ENCODE assay signal across 1 cellular context in the genomic region with DNA sequence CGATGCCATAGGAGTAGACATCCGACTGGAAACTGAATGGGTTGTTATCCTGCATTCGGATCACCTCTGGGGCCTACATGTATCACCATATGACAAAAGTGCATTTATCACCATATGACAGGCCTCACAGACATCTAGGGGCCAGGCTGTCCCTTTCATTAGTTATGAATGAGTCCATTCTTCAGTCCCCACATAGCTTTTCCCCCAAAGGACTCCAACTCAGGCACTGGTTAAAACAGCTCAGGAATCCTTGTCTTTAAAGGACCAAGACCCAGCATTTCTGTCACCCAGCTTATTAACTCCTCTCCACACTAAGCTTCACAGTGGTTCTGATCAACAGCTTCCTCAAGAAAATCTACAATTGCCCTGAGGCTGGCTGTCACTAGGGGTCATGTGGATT.
TF ChIP-seq lines count a peak whose summit lies in the region.

No MANE protein-coding gene starts in this region.

TF ChIP-seq in K562, 482 proteins besides CTCF, POLR2A, EP300 and RAD21:
- no peak for TF ChIP-seq RFX5 (IDR thresholded peaks at IDR 0.05; ENCODE audit: low read depth, low read length)
- TF ChIP-seq GTF2E2 (tag; IDR thresholded peaks at IDR 0.05) = no peak
- TF ChIP-seq, protein P1, sequence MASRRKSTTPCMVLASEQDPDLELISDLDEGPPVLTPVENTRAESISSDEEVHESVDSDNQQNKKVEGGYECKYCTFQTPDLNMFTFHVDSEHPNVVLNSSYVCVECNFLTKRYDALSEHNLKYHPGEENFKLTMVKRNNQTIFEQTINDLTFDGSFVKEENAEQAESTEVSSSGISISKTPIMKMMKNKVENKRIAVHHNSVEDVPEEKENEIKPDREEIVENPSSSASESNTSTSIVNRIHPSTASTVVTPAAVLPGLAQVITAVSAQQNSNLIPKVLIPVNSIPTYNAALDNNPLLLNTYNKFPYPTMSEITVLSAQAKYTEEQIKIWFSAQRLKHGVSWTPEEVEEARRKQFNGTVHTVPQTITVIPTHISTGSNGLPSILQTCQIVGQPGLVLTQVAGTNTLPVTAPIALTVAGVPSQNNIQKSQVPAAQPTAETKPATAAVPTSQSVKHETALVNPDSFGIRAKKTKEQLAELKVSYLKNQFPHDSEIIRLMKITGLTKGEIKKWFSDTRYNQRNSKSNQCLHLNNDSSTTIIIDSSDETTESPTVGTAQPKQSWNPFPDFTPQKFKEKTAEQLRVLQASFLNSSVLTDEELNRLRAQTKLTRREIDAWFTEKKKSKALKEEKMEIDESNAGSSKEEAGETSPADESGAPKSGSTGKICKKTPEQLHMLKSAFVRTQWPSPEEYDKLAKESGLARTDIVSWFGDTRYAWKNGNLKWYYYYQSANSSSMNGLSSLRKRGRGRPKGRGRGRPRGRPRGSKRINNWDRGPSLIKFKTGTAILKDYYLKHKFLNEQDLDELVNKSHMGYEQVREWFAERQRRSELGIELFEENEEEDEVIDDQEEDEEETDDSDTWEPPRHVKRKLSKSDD (conservative IDR thresholded peaks at IDR 0.05; ENCODE audit: low read length) = no peak
- TF ChIP-seq, protein P2, sequence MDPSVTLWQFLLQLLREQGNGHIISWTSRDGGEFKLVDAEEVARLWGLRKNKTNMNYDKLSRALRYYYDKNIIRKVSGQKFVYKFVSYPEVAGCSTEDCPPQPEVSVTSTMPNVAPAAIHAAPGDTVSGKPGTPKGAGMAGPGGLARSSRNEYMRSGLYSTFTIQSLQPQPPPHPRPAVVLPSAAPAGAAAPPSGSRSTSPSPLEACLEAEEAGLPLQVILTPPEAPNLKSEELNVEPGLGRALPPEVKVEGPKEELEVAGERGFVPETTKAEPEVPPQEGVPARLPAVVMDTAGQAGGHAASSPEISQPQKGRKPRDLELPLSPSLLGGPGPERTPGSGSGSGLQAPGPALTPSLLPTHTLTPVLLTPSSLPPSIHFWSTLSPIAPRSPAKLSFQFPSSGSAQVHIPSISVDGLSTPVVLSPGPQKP (CRISPR knock-in tag; IDR thresholded peaks at IDR 0.05) = no peak
- no peak for TF ChIP-seq RBM14 (IDR thresholded peaks at IDR 0.05; ENCODE audit: borderline replicate concordance, insufficient read depth, low read depth, low read length)
- no peak for TF ChIP-seq CHD7 (IDR thresholded peaks at IDR 0.05; ENCODE audit: low read depth, low read length)
- TF ChIP-seq NFRKB (IDR thresholded peaks at IDR 0.05; ENCODE audit: low read depth) = no peak
- no peak for TF ChIP-seq MTA2 (IDR thresholded peaks at IDR 0.05; ENCODE audit: low read depth)
- TF ChIP-seq KLF6 (CRISPR knock-in tag; IDR thresholded peaks at IDR 0.05; ENCODE audit: borderline replicate concordance) = no peak
- TF ChIP-seq SETDB1 (IDR thresholded peaks at IDR 0.05; ENCODE audit: low read length) = no peak
- TF ChIP-seq, protein P3, sequence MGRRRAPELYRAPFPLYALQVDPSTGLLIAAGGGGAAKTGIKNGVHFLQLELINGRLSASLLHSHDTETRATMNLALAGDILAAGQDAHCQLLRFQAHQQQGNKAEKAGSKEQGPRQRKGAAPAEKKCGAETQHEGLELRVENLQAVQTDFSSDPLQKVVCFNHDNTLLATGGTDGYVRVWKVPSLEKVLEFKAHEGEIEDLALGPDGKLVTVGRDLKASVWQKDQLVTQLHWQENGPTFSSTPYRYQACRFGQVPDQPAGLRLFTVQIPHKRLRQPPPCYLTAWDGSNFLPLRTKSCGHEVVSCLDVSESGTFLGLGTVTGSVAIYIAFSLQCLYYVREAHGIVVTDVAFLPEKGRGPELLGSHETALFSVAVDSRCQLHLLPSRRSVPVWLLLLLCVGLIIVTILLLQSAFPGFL (CRISPR knock-in tag; IDR thresholded peaks at IDR 0.05) = no peak
- no peak for TF ChIP-seq NCOA6 (IDR thresholded peaks at IDR 0.05)
- no peak for TF ChIP-seq EP400 (IDR thresholded peaks at IDR 0.05)
- TF ChIP-seq FOXK1 (CRISPR knock-in tag; IDR thresholded peaks at IDR 0.05; ENCODE audit: borderline replicate concordance) = no peak
- TF ChIP-seq MYC (IDR thresholded peaks at IDR 0.05; ENCODE audit: low read depth, low read length) = no peak
- TF ChIP-seq MYC (CRISPR knock-in tag; IDR thresholded peaks at IDR 0.05; ENCODE audit: borderline replicate concordance, low read depth) = no peak
- no peak for TF ChIP-seq GATAD2B (IDR thresholded peaks at IDR 0.05; ENCODE audit: borderline replicate concordance)
